13 cellular contexts compared by ENCODE assay signal in the genomic region with DNA sequence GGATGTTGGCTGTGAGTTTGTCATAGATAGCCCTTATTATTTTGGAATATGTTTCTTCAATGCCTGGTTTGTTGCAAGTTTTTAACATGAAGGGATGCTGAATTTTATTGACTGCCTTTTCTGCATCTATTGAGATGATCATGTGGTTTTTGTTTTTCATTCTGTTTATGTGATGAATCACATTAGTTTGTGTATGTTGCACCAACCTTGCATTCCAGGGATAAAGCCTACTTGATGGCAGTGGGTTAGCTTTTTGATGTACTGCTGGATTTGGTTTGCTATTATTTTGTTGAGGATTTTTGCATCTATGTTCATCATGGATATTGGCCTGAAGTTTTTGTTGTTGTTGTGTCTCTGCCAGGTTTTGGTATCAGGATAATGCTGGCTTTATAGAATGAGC.
DNase-seq lines count a peak whose midpoint lies in the region; ATAC-seq and TF ChIP-seq lines count a peak whose summit lies in the region.
"Had no signal": no experiment of that assay in that cellular context is flagged by ENCODE, and none has a peak within 500 bp of the region (broad histone marks: within the 10 kb centered on the region; RNA-seq: fewer than 3 reads in every experiment).

No MANE protein-coding gene starts in this region.

- no peak overlapping the region for H3K4me3 ChIP-seq in psoas muscle

- no peak for TF ChIP-seq CTCF in psoas muscle (IDR thresholded peaks at IDR 0.05)

- intact Hi-C loops in psoas muscle (cut with DNase I): no loop called here

- no peaks in the 10 kb centered on the region for H3K4me1 ChIP-seq in psoas muscle

- no peak for ATAC-seq in psoas muscle
- no peak for ATAC-seq in natural killer cell treated with Interleukin-12 subunit alpha and Interleukin-12 subunit beta and Interleukin-15 and Interleukin-18, amount 100 ng/mL, for 72 hours

- peaks cover 18% of the 10 kb centered on the region for H3K9me3 ChIP-seq in psoas muscle

- no peak overlapping the region for H3K27ac ChIP-seq in psoas muscle
- H3K27ac ChIP-seq: 22Rv1, C4-2B, HL-60 had no signal

- DNase-seq in DMS 273 (lab: John Stamatoyannopoulos, UW; ENCODE audit: unreplicated experiment): peak; percentile 4
- DNase-seq in DMS 273 treated with DMSO at 0.1 percent for 48 hours (lab: John Stamatoyannopoulos, UW): no peak
- DNase-seq in amniotic epithelial cell (ENCODE audit: low read depth): peak; percentile 37
- peak; percentile 7 to 11 for DNase-seq in erythroblast (lab: John Stamatoyannopoulos, UW)
- DNase-seq in psoas muscle: no peak
- no peak for DNase-seq in natural killer cell treated with Interleukin-12 subunit alpha and Interleukin-12 subunit beta and Interleukin-15 and Interleukin-18, amount 100 ng/mL, for 72 hours (ENCODE audit: low spot score)
- no peak for DNase-seq in stimulated activated naive CD4-positive, alpha-beta T cell treated with Interleukin-2 at 50 U/mL for 16 hours (lab: John Stamatoyannopoulos, UW)
- no peak for DNase-seq in NCI-H1417 treated with DMSO at 0.1 percent for 48 hours (lab: John Stamatoyannopoulos, UW)
- DNase-seq: CD4-positive, alpha-beta memory T cell had no signal

- H3K36me3 Mint-ChIP-seq in natural killer cell treated with Interleukin-12 subunit alpha and Interleukin-12 subunit beta and Interleukin-15 and Interleukin-18, amount 100 ng/mL, for 72 hours: peaks cover 33% of the 10 kb centered on the region
- H3K36me3 Mint-ChIP-seq: CD4-positive, alpha-beta memory T cell had no signal

- peaks cover 6% of the 10 kb centered on the region in 2 donors for H3K27me3 Mint-ChIP-seq in natural killer cell treated with Interleukin-12 subunit alpha and Interleukin-12 subunit beta and Interleukin-15 and Interleukin-18, amount 100 ng/mL, for 72 hours

- H3K36me3 ChIP-seq in psoas muscle (ENCODE audit: insufficient read depth in 1 of 2, low read depth in 1 of 2): no peaks in the 10 kb centered on the region

- no peaks in the 10 kb centered on the region for H3K27me3 ChIP-seq in psoas muscle (ENCODE audit: insufficient read depth in 3 of 3, low read length in 2 of 3)

- no peak overlapping the region for H3K27ac Mint-ChIP-seq in natural killer cell treated with Interleukin-12 subunit alpha and Interleukin-12 subunit beta and Interleukin-15 and Interleukin-18, amount 100 ng/mL, for 72 hours
- H3K27ac Mint-ChIP-seq: B cell; CD4-positive, alpha-beta memory T cell had no signal

- H3K4me1 Mint-ChIP-seq in natural killer cell treated with Interleukin-12 subunit alpha and Interleukin-12 subunit beta and Interleukin-15 and Interleukin-18, amount 100 ng/mL, for 72 hours (ENCODE audit: low read depth in 2 of 2): no peaks in the 10 kb centered on the region
- H3K4me1 Mint-ChIP-seq: B cell; CD4-positive, alpha-beta memory T cell had no signal

- H3K4me3 Mint-ChIP-seq in natural killer cell treated with Interleukin-12 subunit alpha and Interleukin-12 subunit beta and Interleukin-15 and Interleukin-18, amount 100 ng/mL, for 72 hours: no peak overlapping the region
- H3K4me3 Mint-ChIP-seq: B cell; CD4-positive, alpha-beta memory T cell had no signal

- TF ChIP-seq POLR2A in erythroblast (IDR thresholded peaks at IDR 0.05; ENCODE audit: low read length): no peak

- peaks cover 21% of the 10 kb centered on the region for H3K9me3 Mint-ChIP-seq in natural killer cell treated with Interleukin-12 subunit alpha and Interleukin-12 subunit beta and Interleukin-15 and Interleukin-18, amount 100 ng/mL, for 72 hours

Comparison
In these comparisons a context has a peak if more than half of its experiments do, and no peak if none do; other contexts are left out.
1. DNase-seq: peak in DMS 273 (single experiment), amniotic epithelial cell (single experiment) and erythroblast (2 of 2); none in DMS 273 treated with DMSO at 0.1 percent for 48 hours (single experiment), psoas muscle (0 of 2), natural killer cell treated with Interleukin-12 subunit alpha and Interleukin-12 subunit beta and Interleukin-15 and Interleukin-18, amount 100 ng/mL, for 72 hours (single experiment), stimulated activated naive CD4-positive, alpha-beta T cell treated with Interleukin-2 at 50 U/mL for 16 hours (single experiment) and NCI-H1417 treated with DMSO at 0.1 percent for 48 hours (single experiment).